Comparison of ENCODE assay signal across 8 cellular contexts in the genomic region with DNA sequence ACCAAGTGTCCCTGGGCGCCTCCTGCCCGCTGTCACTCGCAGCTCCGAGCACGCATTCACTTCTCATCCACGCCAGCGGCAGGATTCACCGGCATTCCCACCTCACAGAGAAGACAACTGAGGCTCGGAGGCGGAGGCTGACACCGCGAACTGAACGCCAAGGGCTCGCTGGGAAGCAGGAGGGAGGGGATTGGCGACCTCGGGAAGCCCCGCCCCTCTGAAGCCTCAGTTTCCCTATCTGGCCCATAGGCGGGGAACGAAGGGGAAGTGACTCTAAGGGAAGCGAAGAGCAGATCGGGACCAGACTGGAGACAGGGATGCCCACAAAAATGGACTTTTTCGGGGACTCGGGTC. TPM values are rescaled to one million over a fixed set of nuclear protein-coding genes. Genes with fewer than 3 reads are reported as not detected.
DNase-seq lines count a peak whose midpoint lies in the region; TF ChIP-seq lines count a peak whose summit lies in the region.

No MANE protein-coding gene starts in this region.

- peak in 2 of 4 donors; percentile 13 to 28 for TF ChIP-seq POLR2A in esophagus squamous epithelium (IDR thresholded peaks at IDR 0.05)

- H3K27me3 ChIP-seq in SJSA1 (replicated peaks) (no peaks in the 10 kb centered on the region), esophagus squamous epithelium (no peaks in the 10 kb centered on the region)

- H3K9me3 ChIP-seq in SJSA1 (replicated peaks) (no peaks in the 10 kb centered on the region), esophagus squamous epithelium (no peaks in the 10 kb centered on the region)

- intact Hi-C loops in esophagus squamous epithelium (cut with DNase I) = loop anchor here (10.0 kb wide), 1 partner anchor 55 kb away; a partner anchor contains a TSS

- DNase-seq in GM12865 (ENCODE audit: low read depth) = no peak
- DNase-seq in SJSA1 (ENCODE audit: low read depth in 1 of 2, low spot score in 2 of 2) = no peak
- no peak for DNase-seq in esophagus squamous epithelium (lab: John Stamatoyannopoulos, UW)
- DNase-seq in stimulated activated naive CD4-positive, alpha-beta T cell (lab: John Stamatoyannopoulos, UW) = no peak
- DNase-seq in GM20000 (ENCODE audit: low spot score) = no peak
- DNase-seq in dermis blood vessel endothelial cell = no peak
- no peak for DNase-seq in inferior parietal cortex (ENCODE audit: extremely low spot score)

- peak overlapping the region; percentile 75 for H3K4me3 ChIP-seq in GM12865 (ENCODE audit: low read depth, low read length)
- peak overlapping the region; percentile 63 for H3K4me3 ChIP-seq in SJSA1
- peak overlapping the region; percentile 85 to 96 (median 92) for H3K4me3 ChIP-seq in esophagus squamous epithelium

- H3K27ac ChIP-seq in SJSA1 (peak overlapping the region; percentile 56), esophagus squamous epithelium (peak overlapping the region; percentile 90 to 97 (median 92))

- no peaks in the 10 kb centered on the region for H3K27me3 Mint-ChIP-seq in nephron (ENCODE audit: low read depth)

- H3K4me1 Mint-ChIP-seq in nephron = peaks cover 30% of the 10 kb centered on the region

- WGBS in esophagus squamous epithelium, 2 donors = 0% methylated on average over 13 to 15 of the region's 23 CpGs

- H3K4me1 ChIP-seq in SJSA1 (replicated peaks) (peaks cover 13% of the 10 kb centered on the region), esophagus squamous epithelium (peaks cover 5 to 24% (median 12%) of the 10 kb centered on the region in 3 donors)

- no peaks in the 10 kb centered on the region for H3K9me3 Mint-ChIP-seq in nephron

- H3K36me3 ChIP-seq in SJSA1 = peaks cover 3% of the 10 kb centered on the region; the same call in 1 of the 2 replicates
- peaks cover 0 to 12% (median 0%) of the 10 kb centered on the region in 3 donors for H3K36me3 ChIP-seq in esophagus squamous epithelium

- H3K4me3 Mint-ChIP-seq in nephron = peak overlapping the region; percentile 98 to 100 (median 99)

- peaks cover 3% of the 10 kb centered on the region for H3K36me3 Mint-ChIP-seq in nephron (ENCODE audit: low read depth)

- H3K27ac Mint-ChIP-seq in nephron = peak overlapping the region; percentile 85 to 96 (median 92)

- TF ChIP-seq CTCF in GM12865 (IDR thresholded peaks at IDR 0.05; ENCODE audit: insufficient read depth, low read depth, low read length, missing control alignments) (no peak), esophagus squamous epithelium (IDR thresholded peaks at IDR 0.05) (peak in 1 of 6 experiments; percentile 16), nephron (IDR thresholded peaks at IDR 0.05; ENCODE audit: unreplicated experiment in 3 of 3) (no peak), GM20000 (IDR thresholded peaks at IDR 0.05; ENCODE audit: extremely low read depth, missing control alignments) (no peak)

RNA-seq across cellular contexts. Expression of a gene that starts 0.3 kb away (rescaled TPM):
- 48.9 and 58.3 TPM in 2 replicates for total RNA-seq in SJSA1 (2014; rRNA removed; shearing (Covaris generic))
- total RNA-seq in esophagus squamous epithelium (10 to 100 TPM; 34.0 to 76.3 (median 48.8) TPM), dermis blood vessel endothelial cell (13.4 and 22.3 TPM in 2 replicates)

RNA-seq across cellular contexts. Expression of a gene that starts 0.8 kb away (rescaled TPM):
- 2.1 and 5.2 TPM in 2 replicates for total RNA-seq in SJSA1 (2014; rRNA removed; shearing (Covaris generic))
- total RNA-seq in esophagus squamous epithelium (1 to 10 TPM; 1.9 to 9.4 (median 8.3) TPM), dermis blood vessel endothelial cell (7.4 and 9.7 TPM in 2 replicates)

RNA-seq across cellular contexts. Expression of a gene that starts 10.0 kb away (rescaled TPM):
- total RNA-seq in SJSA1 (2014; rRNA removed; shearing (Covaris generic)) = 527 and 600 TPM in 2 replicates
- total RNA-seq in esophagus squamous epithelium = 1,000 to 10,000 TPM in 2 of 4 donors, 100 to 1,000 TPM in 2; 572 to 1,565 (median 1,059) TPM
- 379 and 554 TPM in 2 replicates for total RNA-seq in dermis blood vessel endothelial cell

RNA-seq across cellular contexts. Expression of a gene that starts 39.9 kb away (rescaled TPM):
- 95.6 and 116 TPM in 2 replicates for total RNA-seq in SJSA1 (2014; rRNA removed; shearing (Covaris generic))
- total RNA-seq in esophagus squamous epithelium (10 to 100 TPM; 38.0 to 68.5 (median 51.2) TPM), dermis blood vessel endothelial cell (73.7 and 89.9 TPM in 2 replicates)

RNA-seq across cellular contexts. Expression of a gene that starts 40.4 kb away (rescaled TPM):
- not detected in 2 replicates for total RNA-seq in SJSA1 (2014; rRNA removed; shearing (Covaris generic))
- under 1 TPM in 1 of 4 donors, not detected in 3; 0.19 TPM for total RNA-seq in esophagus squamous epithelium
- total RNA-seq in dermis blood vessel endothelial cell = not detected in 2 replicates
